In genomic region chr4:74374561-74375327, GRCh38 we compare ENCODE assay signal across 9 cellular contexts. TPM values are rescaled to one million over a fixed set of nuclear protein-coding genes. Genes with fewer than 3 reads are reported as not detected.
A peak's percentile ranks its signal among the peaks of the same experiment; 100 is the strongest.
DNase-seq lines count a peak whose midpoint lies in the region; ATAC-seq and TF ChIP-seq lines count a peak whose summit lies in the region.
"Had no signal": no experiment of that assay in that cellular context is flagged by ENCODE, and none has a peak within 500 bp of the region (broad histone marks: within the 10 kb centered on the region; RNA-seq: fewer than 3 reads in every experiment).

No MANE protein-coding gene starts in this region.

- H3K36me3 ChIP-seq in MG63: no peaks in the 10 kb centered on the region

- no peak for TF ChIP-seq CTCF in choroid plexus epithelial cell (conservative IDR thresholded peaks at IDR 0.05; ENCODE audit: low read depth, low read length)

- no peaks in the 10 kb centered on the region for H3K27me3 ChIP-seq in MG63

- H3K4me3 ChIP-seq in MG63 (no peak overlapping the region), choroid plexus epithelial cell (ENCODE audit: low read depth, low read length) (no peak overlapping the region)

- H3K9me3 ChIP-seq in MG63: peaks cover 1% of the 10 kb centered on the region; the same call in 1 of the 2 replicates

- ATAC-seq in GM18867 (IDR thresholded peaks at IDR 0.05; ENCODE audit: unreplicated experiment) (no peak), GM18870 (IDR thresholded peaks at IDR 0.05; ENCODE audit: unreplicated experiment) (no peak)

- peak; percentile 53 for DNase-seq in SIG-M5 treated with dmso at 0.1 percent for 504 hours (lab: John Stamatoyannopoulos, UW; ENCODE audit: unreplicated experiment)
- DNase-seq in SIG-M5 (lab: John Stamatoyannopoulos, UW): no peak
- DNase-seq in MG63: peak; percentile 84
- DNase-seq in choroid plexus epithelial cell (ENCODE audit: low read depth): peak; percentile 76
- DNase-seq in renal cortical epithelial cell (ENCODE audit: low read depth): peak; percentile 90
- DNase-seq in NCI-H446 (lab: John Stamatoyannopoulos, UW): no peak

RNA-seq across cellular contexts. Expression of gene EREG, which starts 9.8 kb away (rescaled TPM):
- not detected in 2 replicates for total RNA-seq in MG63 (2014; rRNA removed; shearing (Covaris generic); ENCODE audit: low replicate concordance)
- 2.0 and 35.9 TPM in 2 replicates for total RNA-seq in renal cortical epithelial cell
- total RNA-seq: T-helper 2 cell treated with Interferon-gamma antibody and Interleukin-4, amounts not matched to agents 100 ng/mL and 5 ng/mL, for 36 hours had no signal

Comparison
In these comparisons a context has a peak if more than half of its experiments do, and no peak if none do; other contexts are left out.
1. DNase-seq: peak in SIG-M5 treated with dmso at 0.1 percent for 504 hours (single experiment), MG63 (single experiment), choroid plexus epithelial cell (single experiment) and renal cortical epithelial cell (single experiment); none in SIG-M5 (single experiment) and NCI-H446 (0 of 2).